ENCODE assay signal across 10 cellular contexts in the genomic region with DNA sequence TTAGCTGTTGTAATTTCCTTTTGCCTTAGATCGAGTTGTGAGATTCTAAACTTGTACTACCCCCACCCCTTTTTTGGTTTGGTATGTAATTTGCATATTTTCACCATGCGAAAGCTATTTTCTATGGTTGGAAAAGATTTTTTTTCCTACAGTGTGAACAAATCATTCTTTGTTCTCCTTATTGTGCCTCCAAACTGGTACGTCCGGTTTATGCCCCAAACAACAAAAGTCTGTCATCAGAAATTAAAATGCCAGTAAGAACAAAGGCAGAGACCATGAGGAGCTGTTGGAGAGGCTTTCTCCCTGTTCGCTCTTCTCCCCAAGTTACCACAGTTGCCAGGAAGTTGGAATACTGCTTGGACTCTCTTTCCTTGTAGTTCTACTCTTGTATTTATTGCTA.
A peak's percentile ranks its signal among the peaks of the same experiment; 100 is the strongest.
DNase-seq lines count a peak whose midpoint lies in the region; ATAC-seq, FAIRE-seq and TF ChIP-seq lines count a peak whose summit lies in the region.
"Had no signal": no experiment of that assay in that cellular context is flagged by ENCODE, and none has a peak within 500 bp of the region (broad histone marks: within the 10 kb centered on the region; RNA-seq: fewer than 3 reads in every experiment).

No MANE protein-coding gene starts in this region.

- peaks cover 16% of the 10 kb centered on the region for H3K4me1 Mint-ChIP-seq in astrocyte (ENCODE audit: low read depth, unreplicated experiment)

- no peaks in the 10 kb centered on the region for H3F3A ChIP-seq in smooth muscle cell (ENCODE audit: low read depth)

- peak; percentile 28 for DNase-seq in HCT116 (ENCODE audit: low read depth, low spot score)
- peak; percentile 79 for DNase-seq in astrocyte (ENCODE audit: low read depth)
- DNase-seq in hippocampal formation (lab: John Stamatoyannopoulos, UW), result peak; percentile 16 to 84
- no peak for DNase-seq in smooth muscle cell (lab: John Stamatoyannopoulos, UW; ENCODE audit: unreplicated experiment)
- DNase-seq in NCI-H2196 treated with DMSO at 0.1 percent for 48 hours (lab: John Stamatoyannopoulos, UW; ENCODE audit: unreplicated experiment), result no peak
- DNase-seq: activated CD4-positive, alpha-beta T cell treated with anti-CD3 and anti-CD28 coated beads, Interleukin-2, amount 50 U/mL, for 1 hour had no signal

- peaks cover 2% of the 10 kb centered on the region for H3K36me3 Mint-ChIP-seq in astrocyte (ENCODE audit: low read depth, unreplicated experiment)

- H3K79me2 ChIP-seq in HCT116 (ENCODE audit: insufficient read depth, low read length) (no peaks in the 10 kb centered on the region), astrocyte (ENCODE audit: insufficient read depth, low read length) (no peaks in the 10 kb centered on the region), smooth muscle cell (ENCODE audit: low read depth) (no peaks in the 10 kb centered on the region)

- CTCF ChIA-PET in HCT116 (lab: Charles Lee), result interaction anchor here (1.1 to 3.0 kb wide), 2 partner anchors 11 to 23 kb away, joined by 3 to 26 read pairs; no protein-coding TSS in a partner anchor

- WGBS in smooth muscle cell (ENCODE audit: low lambda C conversion rate), result 34% methylated on average over 5 of the region's 5 CpGs

- peaks cover 11 to 17% of the 10 kb centered on the region in 2 experiments for H3K4me1 ChIP-seq in HCT116 (ENCODE audit: control insufficient read depth in 1 of 2, insufficient read depth in 2 of 2, low read length in 2 of 2)
- H3K4me1 ChIP-seq in astrocyte (ENCODE audit: insufficient read depth, low read length), result peaks cover 10% of the 10 kb centered on the region
- peaks cover 24% of the 10 kb centered on the region for H3K4me1 ChIP-seq in smooth muscle cell (ENCODE audit: low read depth)
- H3K4me1 ChIP-seq: right atrium auricular region had no signal

- RAD21 ChIA-PET in HCT116 (lab: Charles Lee; ENCODE audit: low non-redundant PET in 1 of 2, low total read pairs in 2 of 2, uncharacterized antibody in 2 of 2, unreplicated experiment in 2 of 2), result no interaction called here

- H3K9me3 ChIP-seq in HCT116 (ENCODE audit: control insufficient read depth in 1 of 2, insufficient read depth in 1 of 2, low read depth in 1 of 2, low read length in 2 of 2) (no peaks in the 10 kb centered on the region), astrocyte (ENCODE audit: insufficient read depth, low read depth, low read length) (no peaks in the 10 kb centered on the region), smooth muscle cell (replicated peaks; ENCODE audit: low read depth) (no peaks in the 10 kb centered on the region)
- H3K9me3 ChIP-seq: right atrium auricular region had no signal

- no peaks in the 10 kb centered on the region for H3K27me3 ChIP-seq in HCT116 (ENCODE audit: insufficient read depth, low read length)
- H3K27me3 ChIP-seq in astrocyte (ENCODE audit: insufficient read depth, low read length), result no peaks in the 10 kb centered on the region
- no peaks in the 10 kb centered on the region for H3K27me3 ChIP-seq in smooth muscle cell (ENCODE audit: low read depth)
- H3K27me3 ChIP-seq: right atrium auricular region had no signal

- H3K4me3 ChIP-seq in HCT116 (replicated peaks in 1 of 2; ENCODE audit: low read depth in 1 of 2, low read length in 2 of 2) (no peak overlapping the region), astrocyte (ENCODE audit: insufficient read depth, low read depth, low read length) (peak overlapping the region; percentile 35), smooth muscle cell (peak overlapping the region; percentile 24)
- H3K4me3 ChIP-seq: right atrium auricular region had no signal

- peak; percentile 59 for FAIRE-seq in astrocyte (lab: Jason Lieb, UNC)

- 0 out of 2 replicates have a peak, but pooled peaks have one; percentile 2 for TF ChIP-seq RAD21 in HCT116 (IDR thresholded peaks at IDR 0.05; ENCODE audit: low read depth)

- ATAC-seq in HCT116 (peak; percentile 54; the same call in 1 of the 2 replicates), GM18867 (IDR thresholded peaks at IDR 0.05; ENCODE audit: unreplicated experiment) (no peak), GM18519 (IDR thresholded peaks at IDR 0.05; ENCODE audit: low FRiP score, unreplicated experiment) (no peak), GM21447 (IDR thresholded peaks at IDR 0.05; ENCODE audit: unreplicated experiment) (no peak)

- peak overlapping the region; percentile 75 for H3K27ac Mint-ChIP-seq in astrocyte (ENCODE audit: unreplicated experiment)

- H3K9me2 ChIP-seq in HCT116 (ENCODE audit: insufficient read depth), result no peaks in the 10 kb centered on the region

- no peaks in the 10 kb centered on the region for H3K9me3 Mint-ChIP-seq in astrocyte (ENCODE audit: unreplicated experiment)

- H3K9ac ChIP-seq in HCT116 (ENCODE audit: low read length) (no peak overlapping the region; the same call in 1 of the 2 replicates), astrocyte (ENCODE audit: low read length) (peak overlapping the region; percentile 71), smooth muscle cell (ENCODE audit: low read depth) (peak overlapping the region; percentile 49)

- H3K4me2 ChIP-seq in HCT116 (ENCODE audit: low read length) (peak overlapping the region; percentile 47), astrocyte (ENCODE audit: low read length) (peak overlapping the region; percentile 84), smooth muscle cell (peak overlapping the region; percentile 58)

- TF ChIP-seq CTCF in HCT116 (IDR thresholded peaks at IDR 0.05 in 2 of 3, conservative IDR thresholded peaks at IDR 0.05 in 1 of 3; ENCODE audit: borderline replicate concordance in 1 of 3, insufficient read depth in 1 of 3, low read depth in 2 of 3, low read length in 2 of 3) (no peak), astrocyte (IDR thresholded peaks at IDR 0.05; ENCODE audit: insufficient read depth, low read depth, low read length) (no peak), smooth muscle cell (IDR thresholded peaks at IDR 0.05; ENCODE audit: borderline replicate concordance, insufficient read depth, poor library complexity, severe bottlenecking) (no peak)

- peak overlapping the region; percentile 51 for H3K4me3 Mint-ChIP-seq in astrocyte (ENCODE audit: unreplicated experiment)

- H3K27me3 Mint-ChIP-seq in astrocyte (ENCODE audit: low read depth, unreplicated experiment), result no peaks in the 10 kb centered on the region

- H3K27ac ChIP-seq in HCT116 (ENCODE audit: low read depth, low read length) (peak overlapping the region; percentile 17; the same call in 1 of the 2 replicates), astrocyte (ENCODE audit: low read depth, low read length) (peak overlapping the region; percentile 70), smooth muscle cell (ENCODE audit: low read depth) (peak overlapping the region; percentile 81)
- H3K27ac ChIP-seq: right atrium auricular region had no signal

- no peak for TF ChIP-seq POLR2A in HCT116 (IDR thresholded peaks at IDR 0.05; ENCODE audit: borderline replicate concordance, extremely low read depth, insufficient read depth, insufficient read length)

- intact Hi-C loops in HCT116 (cut with micrococcal nuclease), result no loop called here

- no TSS peak for BruUV-seq in HCT116 (replicated peaks; lab: Mats Ljungman, UMichigan)

- H3K36me3 ChIP-seq in HCT116 (ENCODE audit: control insufficient read depth in 1 of 2, insufficient read depth in 2 of 2, low read length in 2 of 2), result no peaks in the 10 kb centered on the region
- H3K36me3 ChIP-seq in astrocyte (ENCODE audit: insufficient read depth, low read length), result no peaks in the 10 kb centered on the region
- no peaks in the 10 kb centered on the region for H3K36me3 ChIP-seq in smooth muscle cell (ENCODE audit: low read depth)
- H3K36me3 ChIP-seq: right atrium auricular region had no signal

- no peak overlapping the region for H2AFZ ChIP-seq in HCT116 (ENCODE audit: low read depth, low read length, poor library complexity, severe bottlenecking)
- H2AFZ ChIP-seq in astrocyte (ENCODE audit: low read depth, low read length), result peak overlapping the region; percentile 59
- peak overlapping the region; percentile 10 for H2AFZ ChIP-seq in smooth muscle cell (ENCODE audit: low read depth)

- POLR2A ChIA-PET in HCT116 (lab: Charles Lee), result interaction anchor here (1.0 kb wide), 1 partner anchor 10 kb away, joined by 5 read pairs; no protein-coding TSS in a partner anchor

- H4K20me1 ChIP-seq in HCT116 (ENCODE audit: insufficient read depth) (no peaks in the 10 kb centered on the region), astrocyte (ENCODE audit: insufficient read depth, low read length) (no peaks in the 10 kb centered on the region), smooth muscle cell (ENCODE audit: low read depth) (no peaks in the 10 kb centered on the region)

TF ChIP-seq in HCT116, 20 proteins besides CTCF, POLR2A, EP300 and RAD21:
- peak; percentile 57 for TF ChIP-seq SP1 (IDR thresholded peaks at IDR 0.05; ENCODE audit: low read depth)
- TF ChIP-seq, protein P1, sequence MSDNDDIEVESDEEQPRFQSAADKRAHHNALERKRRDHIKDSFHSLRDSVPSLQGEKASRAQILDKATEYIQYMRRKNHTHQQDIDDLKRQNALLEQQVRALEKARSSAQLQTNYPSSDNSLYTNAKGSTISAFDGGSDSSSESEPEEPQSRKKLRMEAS (IDR thresholded peaks at IDR 0.05), result peak; percentile 22; the same call in 1 of the 2 replicates
- TF ChIP-seq EZH2phosphoT487 (IDR thresholded peaks at IDR 0.05; ENCODE audit: borderline replicate concordance), result no peak
- TF ChIP-seq ZFX (IDR thresholded peaks at IDR 0.05), result no peak
- TF ChIP-seq, protein P2, sequence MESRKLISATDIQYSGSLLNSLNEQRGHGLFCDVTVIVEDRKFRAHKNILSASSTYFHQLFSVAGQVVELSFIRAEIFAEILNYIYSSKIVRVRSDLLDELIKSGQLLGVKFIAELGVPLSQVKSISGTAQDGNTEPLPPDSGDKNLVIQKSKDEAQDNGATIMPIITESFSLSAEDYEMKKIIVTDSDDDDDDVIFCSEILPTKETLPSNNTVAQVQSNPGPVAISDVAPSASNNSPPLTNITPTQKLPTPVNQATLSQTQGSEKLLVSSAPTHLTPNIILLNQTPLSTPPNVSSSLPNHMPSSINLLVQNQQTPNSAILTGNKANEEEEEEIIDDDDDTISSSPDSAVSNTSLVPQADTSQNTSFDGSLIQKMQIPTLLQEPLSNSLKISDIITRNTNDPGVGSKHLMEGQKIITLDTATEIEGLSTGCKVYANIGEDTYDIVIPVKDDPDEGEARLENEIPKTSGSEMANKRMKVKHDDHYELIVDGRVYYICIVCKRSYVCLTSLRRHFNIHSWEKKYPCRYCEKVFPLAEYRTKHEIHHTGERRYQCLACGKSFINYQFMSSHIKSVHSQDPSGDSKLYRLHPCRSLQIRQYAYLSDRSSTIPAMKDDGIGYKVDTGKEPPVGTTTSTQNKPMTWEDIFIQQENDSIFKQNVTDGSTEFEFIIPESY (IDR thresholded peaks at IDR 0.05; ENCODE audit: extremely low read depth, insufficient replicate concordance, low read length), result no peak

Comparison
In these comparisons a context has a peak if more than half of its experiments do, and no peak if none do; other contexts are left out.
1. DNase-seq: peak in HCT116 (single experiment), astrocyte (single experiment) and hippocampal formation (2 of 2); none in smooth muscle cell (single experiment) and NCI-H2196 treated with DMSO at 0.1 percent for 48 hours (single experiment).
2. H3K27ac ChIP-seq: peak in every context shown above with its lines; median percentile 81 in smooth muscle cell; 70 in astrocyte; 17 in HCT116.
3. H3K4me3 ChIP-seq: peak in astrocyte (single experiment) and smooth muscle cell (single experiment); none in HCT116 (0 of 2).
4. Peak in every context shown above with its lines, with median percentiles within 50 percentile points of each other: H3K4me2 ChIP-seq.